ENCODE assay signal across 1 cellular context in the genomic region with DNA sequence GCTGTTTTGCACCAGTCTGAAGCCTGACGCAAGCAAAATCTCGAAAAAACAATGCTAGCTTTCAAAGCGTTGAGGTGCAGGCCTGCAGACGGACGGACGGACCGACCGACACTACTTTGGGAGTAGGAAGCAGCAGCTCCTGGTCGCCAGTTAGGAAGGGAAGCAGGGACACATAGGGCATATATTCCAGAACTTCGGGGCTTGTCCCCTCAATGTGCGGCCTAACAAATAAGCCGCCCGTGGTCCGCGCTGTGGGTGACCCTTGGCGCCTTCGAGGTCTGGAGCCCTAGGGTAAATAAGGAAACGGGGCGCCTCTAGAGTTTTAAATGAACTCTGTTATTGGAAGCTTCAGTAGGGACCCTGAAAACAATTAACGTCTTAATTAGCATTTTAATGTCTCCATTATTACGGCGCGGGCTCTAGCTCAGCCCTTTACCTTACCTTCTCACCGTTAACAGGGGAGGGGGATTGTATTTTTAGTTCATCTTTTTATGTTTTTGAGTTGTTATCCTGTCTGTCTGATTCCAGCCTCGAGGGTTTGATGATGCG.
TF ChIP-seq lines count a peak whose summit lies in the region.

No MANE protein-coding gene starts in this region.

TF ChIP-seq in HCT116, 20 proteins besides CTCF, POLR2A, EP300 and RAD21 (continued from another document):
- TF ChIP-seq, protein P1, sequence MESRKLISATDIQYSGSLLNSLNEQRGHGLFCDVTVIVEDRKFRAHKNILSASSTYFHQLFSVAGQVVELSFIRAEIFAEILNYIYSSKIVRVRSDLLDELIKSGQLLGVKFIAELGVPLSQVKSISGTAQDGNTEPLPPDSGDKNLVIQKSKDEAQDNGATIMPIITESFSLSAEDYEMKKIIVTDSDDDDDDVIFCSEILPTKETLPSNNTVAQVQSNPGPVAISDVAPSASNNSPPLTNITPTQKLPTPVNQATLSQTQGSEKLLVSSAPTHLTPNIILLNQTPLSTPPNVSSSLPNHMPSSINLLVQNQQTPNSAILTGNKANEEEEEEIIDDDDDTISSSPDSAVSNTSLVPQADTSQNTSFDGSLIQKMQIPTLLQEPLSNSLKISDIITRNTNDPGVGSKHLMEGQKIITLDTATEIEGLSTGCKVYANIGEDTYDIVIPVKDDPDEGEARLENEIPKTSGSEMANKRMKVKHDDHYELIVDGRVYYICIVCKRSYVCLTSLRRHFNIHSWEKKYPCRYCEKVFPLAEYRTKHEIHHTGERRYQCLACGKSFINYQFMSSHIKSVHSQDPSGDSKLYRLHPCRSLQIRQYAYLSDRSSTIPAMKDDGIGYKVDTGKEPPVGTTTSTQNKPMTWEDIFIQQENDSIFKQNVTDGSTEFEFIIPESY (IDR thresholded peaks at IDR 0.05; ENCODE audit: extremely low read depth, insufficient replicate concordance, low read length), result no peak
- TF ChIP-seq SRF (IDR thresholded peaks at IDR 0.05; ENCODE audit: low read depth), result no peak
- TF ChIP-seq, protein P2, sequence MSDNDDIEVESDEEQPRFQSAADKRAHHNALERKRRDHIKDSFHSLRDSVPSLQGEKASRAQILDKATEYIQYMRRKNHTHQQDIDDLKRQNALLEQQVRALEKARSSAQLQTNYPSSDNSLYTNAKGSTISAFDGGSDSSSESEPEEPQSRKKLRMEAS (IDR thresholded peaks at IDR 0.05), result no peak
- TF ChIP-seq SIN3A (IDR thresholded peaks at IDR 0.05; ENCODE audit: low read depth), result no peak
- TF ChIP-seq EZH2 (IDR thresholded peaks at IDR 0.05), result no peak
- TF ChIP-seq EZH2phosphoT487 (IDR thresholded peaks at IDR 0.05; ENCODE audit: borderline replicate concordance), result no peak
- no peak for TF ChIP-seq CEBPB (IDR thresholded peaks at IDR 0.05; ENCODE audit: low read depth)
- TF ChIP-seq ZNF274 (IDR thresholded peaks at IDR 0.05; ENCODE audit: low read depth, low read length), result no peak
- no peak for TF ChIP-seq YY1 (IDR thresholded peaks at IDR 0.05; ENCODE audit: extremely low read depth, insufficient replicate concordance, low read depth, low read length)
- no peak for TF ChIP-seq POLR2AphosphoS5 (IDR thresholded peaks at IDR 0.05; ENCODE audit: low read depth, low read length)
- TF ChIP-seq ELF1 (IDR thresholded peaks at IDR 0.05; ENCODE audit: borderline replicate concordance, low read depth), result no peak
- TF ChIP-seq SP1 (IDR thresholded peaks at IDR 0.05; ENCODE audit: low read depth), result no peak
- TF ChIP-seq, protein P3, sequence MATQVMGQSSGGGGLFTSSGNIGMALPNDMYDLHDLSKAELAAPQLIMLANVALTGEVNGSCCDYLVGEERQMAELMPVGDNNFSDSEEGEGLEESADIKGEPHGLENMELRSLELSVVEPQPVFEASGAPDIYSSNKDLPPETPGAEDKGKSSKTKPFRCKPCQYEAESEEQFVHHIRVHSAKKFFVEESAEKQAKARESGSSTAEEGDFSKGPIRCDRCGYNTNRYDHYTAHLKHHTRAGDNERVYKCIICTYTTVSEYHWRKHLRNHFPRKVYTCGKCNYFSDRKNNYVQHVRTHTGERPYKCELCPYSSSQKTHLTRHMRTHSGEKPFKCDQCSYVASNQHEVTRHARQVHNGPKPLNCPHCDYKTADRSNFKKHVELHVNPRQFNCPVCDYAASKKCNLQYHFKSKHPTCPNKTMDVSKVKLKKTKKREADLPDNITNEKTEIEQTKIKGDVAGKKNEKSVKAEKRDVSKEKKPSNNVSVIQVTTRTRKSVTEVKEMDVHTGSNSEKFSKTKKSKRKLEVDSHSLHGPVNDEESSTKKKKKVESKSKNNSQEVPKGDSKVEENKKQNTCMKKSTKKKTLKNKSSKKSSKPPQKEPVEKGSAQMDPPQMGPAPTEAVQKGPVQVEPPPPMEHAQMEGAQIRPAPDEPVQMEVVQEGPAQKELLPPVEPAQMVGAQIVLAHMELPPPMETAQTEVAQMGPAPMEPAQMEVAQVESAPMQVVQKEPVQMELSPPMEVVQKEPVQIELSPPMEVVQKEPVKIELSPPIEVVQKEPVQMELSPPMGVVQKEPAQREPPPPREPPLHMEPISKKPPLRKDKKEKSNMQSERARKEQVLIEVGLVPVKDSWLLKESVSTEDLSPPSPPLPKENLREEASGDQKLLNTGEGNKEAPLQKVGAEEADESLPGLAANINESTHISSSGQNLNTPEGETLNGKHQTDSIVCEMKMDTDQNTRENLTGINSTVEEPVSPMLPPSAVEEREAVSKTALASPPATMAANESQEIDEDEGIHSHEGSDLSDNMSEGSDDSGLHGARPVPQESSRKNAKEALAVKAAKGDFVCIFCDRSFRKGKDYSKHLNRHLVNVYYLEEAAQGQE (IDR thresholded peaks at IDR 0.05; ENCODE audit: low read depth), result no peak
- no peak for TF ChIP-seq TCF7L2 (IDR thresholded peaks at IDR 0.05; ENCODE audit: borderline replicate concordance, extremely low read depth, insufficient read depth, insufficient read length)
- no peak for TF ChIP-seq EGR1 (IDR thresholded peaks at IDR 0.05; ENCODE audit: low read depth)
- TF ChIP-seq FOSL1 (IDR thresholded peaks at IDR 0.05; ENCODE audit: low read depth), result no peak
